Comparison of ENCODE assay signal across 8 cellular contexts in the genomic region with DNA sequence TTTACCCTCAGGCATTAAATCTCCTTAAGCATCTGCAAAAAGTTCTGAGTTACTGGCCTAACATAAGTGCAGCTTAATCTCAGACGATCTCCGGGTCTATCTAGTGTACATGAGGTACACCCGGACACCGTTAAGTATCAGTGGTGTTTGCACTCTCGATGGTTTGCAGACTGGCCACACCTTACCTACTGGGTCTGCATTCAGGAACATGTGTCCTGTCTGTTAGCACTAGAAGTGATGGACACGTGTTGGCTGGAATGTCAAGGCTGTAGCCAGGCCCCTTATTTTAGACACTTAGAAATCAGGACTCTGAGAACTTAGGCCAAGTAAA. TPM values are rescaled to one million over a fixed set of nuclear protein-coding genes. Genes with fewer than 3 reads are reported as not detected.
DNase-seq lines count a peak whose midpoint lies in the region; ATAC-seq and TF ChIP-seq lines count a peak whose summit lies in the region.

No MANE protein-coding gene starts in this region.

- TF ChIP-seq CTCF in heart right ventricle (IDR thresholded peaks at IDR 0.05) (no peak), sigmoid colon (IDR thresholded peaks at IDR 0.05) (no peak)

- H3K9me3 Mint-ChIP-seq in T-helper 2 cell treated with Interferon-gamma antibody and Interleukin-4, amounts not matched to agents 5 μg/mL and 100 μg/mL, for 36 hours, result no peaks in the 10 kb centered on the region
- no peaks in the 10 kb centered on the region for H3K9me3 Mint-ChIP-seq in activated CD8-positive, alpha-beta T cell treated with anti-CD3 and anti-CD28 coated beads, Interleukin-2, amount 10 ng/mL, durations not matched to agents 7 days and 5 days (ENCODE audit: insufficient read depth)

- CTCF ChIA-PET in activated CD8-positive, alpha-beta T cell treated with anti-CD3 and anti-CD28 coated beads, Interleukin-2, amount 10 ng/mL, durations not matched to agents 7 days and 5 days (lab: Charles Lee), result interaction anchor here (0.9 kb wide), 1 partner anchor 10 kb away, joined by 3 read pairs; no protein-coding TSS in a partner anchor

- DNase-seq in T-helper 2 cell treated with Interferon-gamma antibody and Interleukin-4, amounts not matched to agents 5 μg/mL and 100 μg/mL, for 36 hours (ENCODE audit: low spot score), result no peak
- DNase-seq in T-helper 2 cell, result no peak
- DNase-seq in activated CD8-positive, alpha-beta T cell treated with anti-CD3 and anti-CD28 coated beads, Interleukin-2, amount 10 ng/mL, durations not matched to agents 7 days and 5 days, result peak; percentile 22
- DNase-seq in heart right ventricle, result peak in 1 of 2 donors; percentile 7
- no peak for DNase-seq in sigmoid colon
- no peak for DNase-seq in CD1c-positive myeloid dendritic cell (ENCODE audit: extremely low spot score)
- DNase-seq in NCI-H1436 treated with DMSO at 0.1 percent for 48 hours (lab: John Stamatoyannopoulos, UW), result no peak

- no peaks in the 10 kb centered on the region for H3K9me3 ChIP-seq in heart right ventricle
- no peaks in the 10 kb centered on the region for H3K9me3 ChIP-seq in sigmoid colon

- peaks cover 0 to 35% (median 14%) of the 10 kb centered on the region in 9 donors for H3K4me1 ChIP-seq in heart right ventricle
- H3K4me1 ChIP-seq in sigmoid colon, result peaks cover 0 to 33% (median 8%) of the 10 kb centered on the region in 4 donors

- H3K36me3 ChIP-seq in heart right ventricle, result peaks cover 0 to 13% (median 0%) of the 10 kb centered on the region in 9 donors
- no peaks in the 10 kb centered on the region for H3K36me3 ChIP-seq in sigmoid colon

- H3K27me3 Mint-ChIP-seq in T-helper 2 cell treated with Interferon-gamma antibody and Interleukin-4, amounts not matched to agents 5 μg/mL and 100 μg/mL, for 36 hours (ENCODE audit: low read depth), result no peaks in the 10 kb centered on the region
- H3K27me3 Mint-ChIP-seq in activated CD8-positive, alpha-beta T cell treated with anti-CD3 and anti-CD28 coated beads, Interleukin-2, amount 10 ng/mL, durations not matched to agents 7 days and 5 days (ENCODE audit: low read depth), result no peaks in the 10 kb centered on the region

- TF ChIP-seq POLR2A in sigmoid colon (IDR thresholded peaks at IDR 0.05), result no peak

- ATAC-seq in HG03442 (IDR thresholded peaks at IDR 0.05; ENCODE audit: unreplicated experiment) (peak; percentile 2), heart right ventricle (peak in 6 of 8 donors; percentile 15 to 57 (median 40))
- ATAC-seq in activated CD8-positive, alpha-beta T cell treated with anti-CD3 and anti-CD28 coated beads, Interleukin-2, amount 10 ng/mL, durations not matched to agents 7 days and 5 days, result no peak

- peaks cover 24% of the 10 kb centered on the region for H3K4me1 Mint-ChIP-seq in T-helper 2 cell treated with Interferon-gamma antibody and Interleukin-4, amounts not matched to agents 5 μg/mL and 100 μg/mL, for 36 hours (ENCODE audit: low read depth)
- peaks cover 22% of the 10 kb centered on the region for H3K4me1 Mint-ChIP-seq in activated CD8-positive, alpha-beta T cell treated with anti-CD3 and anti-CD28 coated beads, Interleukin-2, amount 10 ng/mL, durations not matched to agents 7 days and 5 days (ENCODE audit: low read depth)

- H3K27me3 ChIP-seq in heart right ventricle (no peaks in the 10 kb centered on the region), sigmoid colon (no peaks in the 10 kb centered on the region)

- peak overlapping the region in 9 of 10 donors; percentile 71 to 91 (median 85) for H3K4me3 ChIP-seq in heart right ventricle
- H3K4me3 ChIP-seq in sigmoid colon, result peak overlapping the region; percentile 74 to 90 (median 84)

- H3K27ac ChIP-seq in heart right ventricle (peak overlapping the region in 9 of 10 donors; percentile 80 to 94 (median 92)), sigmoid colon (peak overlapping the region; percentile 91 to 93 (median 92))

- intact Hi-C loops in heart right ventricle (cut with DNase I) (no loop called here), sigmoid colon (cut with DNase I) (no loop called here)

- peaks cover 12% of the 10 kb centered on the region for H3K36me3 Mint-ChIP-seq in T-helper 2 cell treated with Interferon-gamma antibody and Interleukin-4, amounts not matched to agents 5 μg/mL and 100 μg/mL, for 36 hours (ENCODE audit: low read depth)
- H3K36me3 Mint-ChIP-seq in activated CD8-positive, alpha-beta T cell treated with anti-CD3 and anti-CD28 coated beads, Interleukin-2, amount 10 ng/mL, durations not matched to agents 7 days and 5 days (ENCODE audit: low read depth), result peaks cover 15% of the 10 kb centered on the region

- POLR2A ChIA-PET in activated CD8-positive, alpha-beta T cell treated with anti-CD3 and anti-CD28 coated beads, Interleukin-2, amount 10 ng/mL, durations not matched to agents 7 days and 5 days (lab: Charles Lee), result interaction anchor here (0.7 to 1.5 kb wide), 3 partner anchors 11 to 189 kb away, joined by 3 to 4 read pairs (median 4); a partner anchor contains a TSS

- H3K4me3 Mint-ChIP-seq in T-helper 2 cell treated with Interferon-gamma antibody and Interleukin-4, amounts not matched to agents 5 μg/mL and 100 μg/mL, for 36 hours, result peak overlapping the region; percentile 96
- peak overlapping the region; percentile 94 for H3K4me3 Mint-ChIP-seq in activated CD8-positive, alpha-beta T cell treated with anti-CD3 and anti-CD28 coated beads, Interleukin-2, amount 10 ng/mL, durations not matched to agents 7 days and 5 days

- no peak for TF ChIP-seq EP300 in sigmoid colon (IDR thresholded peaks at IDR 0.05)

- peak overlapping the region; percentile 81 for H3K27ac Mint-ChIP-seq in T-helper 2 cell treated with Interferon-gamma antibody and Interleukin-4, amounts not matched to agents 5 μg/mL and 100 μg/mL, for 36 hours
- peak overlapping the region; percentile 89 for H3K27ac Mint-ChIP-seq in activated CD8-positive, alpha-beta T cell treated with anti-CD3 and anti-CD28 coated beads, Interleukin-2, amount 10 ng/mL, durations not matched to agents 7 days and 5 days

- WGBS in heart right ventricle, 2 donors, result 45 to 57% methylated on average over 6 of the region's 6 CpGs
- WGBS in sigmoid colon, 2 donors, result 32 to 62% methylated on average over 6 of the region's 6 CpGs

RNA-seq across cellular contexts. Expression of a gene that starts 0.8 kb away (rescaled TPM):
- total RNA-seq in activated CD8-positive, alpha-beta T cell treated with anti-CD3 and anti-CD28 coated beads, Interleukin-2, amount 10 ng/mL, durations not matched to agents 7 days and 5 days, result 10 to 100 TPM; 10.8 to 12.0 TPM
- total RNA-seq in heart right ventricle, result 10 to 100 TPM; 38.5 to 73.1 (median 58.8) TPM
- polyA plus RNA-seq in heart right ventricle, result 10 to 100 TPM; 10.5 to 17.0 TPM
- 10 to 100 TPM; 28.3 to 34.3 (median 32.5) TPM for total RNA-seq in sigmoid colon
- polyA plus RNA-seq in sigmoid colon, result 1 to 10 TPM; 5.4 to 8.4 (median 6.5) TPM
